ENCODE assay signal across 1 cellular context in the genomic region with DNA sequence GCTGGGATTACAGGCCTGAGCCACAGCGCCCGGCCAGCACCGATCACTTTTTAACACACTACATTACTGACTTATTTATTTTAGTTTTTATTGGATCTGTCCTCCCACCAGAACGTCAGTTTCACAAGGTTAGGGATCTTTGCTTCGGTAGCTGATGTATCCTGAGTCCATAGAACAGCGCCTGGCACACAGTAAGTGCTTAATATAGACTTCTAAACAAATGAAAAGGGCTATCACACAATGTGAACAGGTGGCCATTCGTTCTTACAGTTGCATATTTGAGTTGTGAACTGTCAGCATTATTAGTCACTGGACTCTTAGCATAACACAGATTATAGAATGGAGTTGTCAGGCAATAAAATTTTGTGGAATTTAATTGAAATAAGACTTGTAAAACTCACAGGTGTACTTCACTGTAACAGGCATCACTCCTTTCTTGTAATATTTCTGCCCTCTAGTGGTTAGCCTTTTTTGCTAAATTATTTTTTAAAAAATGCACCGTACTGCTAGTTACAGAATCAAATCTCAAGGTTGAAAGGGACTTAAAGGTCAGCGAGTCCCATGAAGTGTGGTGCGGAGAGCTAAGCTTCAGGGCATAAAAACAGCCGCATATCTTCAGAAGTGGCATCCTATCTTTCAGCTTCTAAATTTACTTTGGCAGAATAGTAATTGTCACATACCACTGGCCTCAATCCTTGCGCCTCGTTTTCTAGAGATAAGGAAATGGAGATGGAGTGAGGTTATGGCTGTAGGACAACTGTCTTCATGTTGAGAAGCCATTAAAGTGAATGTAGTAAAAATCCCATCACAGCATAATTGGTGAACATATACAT.
TF ChIP-seq lines count a peak whose summit lies in the region.

No MANE protein-coding gene starts in this region.

TF ChIP-seq in liver, 16 proteins besides CTCF, POLR2A, EP300 and RAD21 (continued from another document):
- TF ChIP-seq, protein P1, sequence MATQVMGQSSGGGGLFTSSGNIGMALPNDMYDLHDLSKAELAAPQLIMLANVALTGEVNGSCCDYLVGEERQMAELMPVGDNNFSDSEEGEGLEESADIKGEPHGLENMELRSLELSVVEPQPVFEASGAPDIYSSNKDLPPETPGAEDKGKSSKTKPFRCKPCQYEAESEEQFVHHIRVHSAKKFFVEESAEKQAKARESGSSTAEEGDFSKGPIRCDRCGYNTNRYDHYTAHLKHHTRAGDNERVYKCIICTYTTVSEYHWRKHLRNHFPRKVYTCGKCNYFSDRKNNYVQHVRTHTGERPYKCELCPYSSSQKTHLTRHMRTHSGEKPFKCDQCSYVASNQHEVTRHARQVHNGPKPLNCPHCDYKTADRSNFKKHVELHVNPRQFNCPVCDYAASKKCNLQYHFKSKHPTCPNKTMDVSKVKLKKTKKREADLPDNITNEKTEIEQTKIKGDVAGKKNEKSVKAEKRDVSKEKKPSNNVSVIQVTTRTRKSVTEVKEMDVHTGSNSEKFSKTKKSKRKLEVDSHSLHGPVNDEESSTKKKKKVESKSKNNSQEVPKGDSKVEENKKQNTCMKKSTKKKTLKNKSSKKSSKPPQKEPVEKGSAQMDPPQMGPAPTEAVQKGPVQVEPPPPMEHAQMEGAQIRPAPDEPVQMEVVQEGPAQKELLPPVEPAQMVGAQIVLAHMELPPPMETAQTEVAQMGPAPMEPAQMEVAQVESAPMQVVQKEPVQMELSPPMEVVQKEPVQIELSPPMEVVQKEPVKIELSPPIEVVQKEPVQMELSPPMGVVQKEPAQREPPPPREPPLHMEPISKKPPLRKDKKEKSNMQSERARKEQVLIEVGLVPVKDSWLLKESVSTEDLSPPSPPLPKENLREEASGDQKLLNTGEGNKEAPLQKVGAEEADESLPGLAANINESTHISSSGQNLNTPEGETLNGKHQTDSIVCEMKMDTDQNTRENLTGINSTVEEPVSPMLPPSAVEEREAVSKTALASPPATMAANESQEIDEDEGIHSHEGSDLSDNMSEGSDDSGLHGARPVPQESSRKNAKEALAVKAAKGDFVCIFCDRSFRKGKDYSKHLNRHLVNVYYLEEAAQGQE (IDR thresholded peaks at IDR 0.05), result no peak
TF ChIP-seq in liver: peak in this region for 0.
